In genomic region chr7:23888958-23889357, GRCh38 we compare ENCODE assay signal across 27 cellular contexts.
"Had no signal": no experiment of that assay in that cellular context is flagged by ENCODE, and none has a peak within 500 bp of the region (broad histone marks: within the 10 kb centered on the region; RNA-seq: fewer than 3 reads in every experiment).

No MANE protein-coding gene starts in this region.

- ATAC-seq: stimulated activated effector memory CD8-positive, alpha-beta T cell treated with anti-CD3 and anti-CD28 coated beads, Interleukin-12 subunit alpha, Interleukin-12 subunit beta, amount 100 ng/mL, for 72 hours; stimulated activated memory B cell treated with anti-CD40 and anti-IgM and Interleukin-4, amounts not matched to agents 10 μg/mL and 1 μg/mL and 100 μg/mL, for 72 hours; stimulated activated naive B cell treated with anti-CD40 and anti-IgM and Interleukin-4, amounts not matched to agents 10 μg/mL and 1 μg/mL and 100 μg/mL, for 72 hours; stimulated activated naive CD8-positive, alpha-beta T cell treated with anti-CD3 and anti-CD28 coated beads, Interleukin-15, amount 100 ng/mL, for 72 hours; stimulated activated naive CD8-positive, alpha-beta T cell treated with anti-CD3 and anti-CD28 coated beads, Interleukin-15, Interleukin-2, amounts not matched to agents 100 U/mL and 50 U/mL, for 24 hours; upper lobe of right lung had no signal

- DNase-seq: stimulated activated CD4-positive, alpha-beta T cell treated with anti-CD3 and anti-CD28 coated beads, Interleukin-2, amount 100 ng/mL, for 48 hours; stimulated activated CD4-positive, alpha-beta T cell treated with anti-CD3 and anti-CD28 coated beads, Interleukin-4, amount 100 ng/mL, for 1 hour; stimulated activated CD4-positive, alpha-beta T cell treated with anti-CD3 and anti-CD28 coated beads, Interleukin-4, amount 100 ng/mL, for 24 hours; stimulated activated CD4-positive, alpha-beta T cell treated with anti-CD3 and anti-CD28 coated beads, Interleukin-4, amount 100 ng/mL, for 4 hours; stimulated activated CD8-positive, alpha-beta memory T cell treated with anti-CD3 and anti-CD28 coated beads, Interleukin-4, amount 100 ng/mL, for 48 hours; stimulated activated naive B cell treated with anti-CD40 and anti-IgM and Interleukin-4, amounts not matched to agents 10 μg/mL and 1 μg/mL and 100 μg/mL, for 72 hours; stimulated activated naive CD4-positive, alpha-beta T cell; stimulated activated naive CD4-positive, alpha-beta T cell treated with Interleukin-2 at 50 U/mL for 16 hours; stimulated activated naive CD8-positive, alpha-beta T cell treated with anti-CD3 and anti-CD28 coated beads, Interleukin-15, amount 100 ng/mL, for 72 hours; stimulated activated naive CD8-positive, alpha-beta T cell treated with anti-CD3 and anti-CD28 coated beads, Interleukin-15, Interleukin-2, amounts not matched to agents 100 U/mL and 50 U/mL, for 24 hours; stomach; substantia nigra; testis; thyroid gland; tibial artery; transverse colon; trophoblast cell; upper lobe of left lung; upper lobe of right lung; uterus had no signal

- H3K4me3 ChIP-seq: stomach, suprapubic skin, testis, thoracic aorta, thyroid gland, tibial artery, tibial nerve, transverse colon, upper lobe of left lung, upper lobe of right lung, uterus, vagina had no signal

- H3K9me3 ChIP-seq: stomach, suprapubic skin, testis, thoracic aorta, thyroid gland, tibial artery, tibial nerve, upper lobe of left lung, upper lobe of right lung, uterus, vagina had no signal

- H3K36me3 ChIP-seq: stomach, suprapubic skin, thoracic aorta, thyroid gland, tibial artery, tibial nerve, transverse colon, upper lobe of left lung, upper lobe of right lung, uterus, vagina had no signal

- H3K4me1 ChIP-seq: suprapubic skin, testis, thyroid gland, tibial artery, tibial nerve, transverse colon, upper lobe of left lung, upper lobe of right lung, uterus, vagina had no signal

- H3K27me3 ChIP-seq: stomach, suprapubic skin, testis, thyroid gland, tibial artery, tibial nerve, transverse colon, upper lobe of left lung, upper lobe of right lung, uterus, vagina had no signal

- H3K27ac ChIP-seq: stomach, suprapubic skin, testis, thoracic aorta, thyroid gland, tibial artery, tibial nerve, transverse colon, upper lobe of left lung, upper lobe of right lung, uterus, vagina had no signal

- FAIRE-seq: urothelium cell line had no signal
